In the genomic region with DNA sequence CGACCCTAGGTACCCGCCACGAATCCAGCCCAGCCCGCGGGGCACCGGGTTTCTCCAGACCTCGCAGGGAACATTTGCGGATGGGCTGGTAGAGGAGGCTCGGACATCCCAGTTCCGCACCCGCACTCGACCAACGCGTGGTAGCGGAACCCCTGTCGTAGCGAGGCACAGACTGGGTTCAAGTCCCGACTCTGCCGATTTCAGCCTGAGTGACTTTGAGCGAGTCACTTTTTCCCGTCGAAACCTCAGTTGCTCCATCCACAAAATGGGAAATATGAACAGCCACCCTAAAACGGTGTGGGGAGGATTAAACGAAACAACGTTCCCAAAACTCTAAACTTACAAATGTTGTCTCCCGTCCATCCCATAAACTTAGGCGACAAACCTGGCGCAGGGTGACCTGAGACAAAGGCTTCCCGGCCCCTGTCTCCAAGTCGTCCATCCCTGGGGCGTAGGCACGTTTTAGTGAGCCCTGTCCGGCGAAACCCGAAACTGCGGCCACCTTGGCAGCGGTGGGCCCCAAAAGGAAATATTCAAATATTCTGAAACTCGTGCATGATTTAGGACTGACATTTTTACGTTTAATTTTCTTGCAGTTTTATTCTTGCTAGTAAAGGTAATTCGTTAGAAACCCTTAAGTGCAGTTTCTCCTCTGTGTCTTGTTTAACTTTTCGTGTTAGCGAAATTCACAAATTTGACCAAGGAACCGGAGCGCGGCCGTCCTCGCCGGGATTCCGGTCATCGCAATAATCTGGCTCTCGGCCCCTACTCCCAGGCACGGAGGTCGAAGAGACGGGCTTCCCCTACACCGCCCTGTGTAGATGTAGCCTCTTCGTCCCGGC, we compare ENCODE assay signal across 8 cellular contexts. TPM values are rescaled to one million over a fixed set of nuclear protein-coding genes. Genes with fewer than 3 reads are reported as not detected.
A peak's percentile ranks its signal among the peaks of the same experiment; 100 is the strongest.
DNase-seq lines count a peak whose midpoint lies in the region; ATAC-seq, FAIRE-seq and TF ChIP-seq lines count a peak whose summit lies in the region.

No MANE protein-coding gene starts in this region.

- H3K4me3 ChIP-seq in GM12865 (ENCODE audit: low read depth, low read length), result peak overlapping the region; percentile 83
- peak overlapping the region; percentile 8 to 59 for H3K4me3 ChIP-seq in body of pancreas
- H3K4me3 ChIP-seq in HepG2 (replicated peaks in 1 of 3; ENCODE audit: insufficient read depth in 1 of 3, low read depth in 2 of 3, low read length in 3 of 3), result peak overlapping the region; percentile 63 to 99 (median 71)

- TF ChIP-seq POLR2A in body of pancreas (IDR thresholded peaks at IDR 0.05), result no peak
- TF ChIP-seq POLR2A in HepG2 (IDR thresholded peaks at IDR 0.05; ENCODE audit: insufficient read depth in 1 of 2, low read depth in 2 of 2, low read length in 2 of 2), result peak in 1 of 2 experiments; percentile 17; a peak in 3 of 4 replicates

- in situ Hi-C loops in HepG2 (cut with HindIII; ENCODE audit: extremely low pct_ligation_motif_present, low pct_unique_long_range_greater_than_20kb), result no loop called here

- H3K27ac ChIP-seq in body of pancreas (peak overlapping the region; percentile 93 to 99 (median 98)), HepG2 (ENCODE audit: extremely low read length, insufficient read depth, low read length) (peak overlapping the region; percentile 99)

- TSS peak; percentile 81 for BruUV-seq in HepG2 (replicated peaks; lab: Mats Ljungman, UMichigan)

- 1 to 2% methylated on average over 46 to 57 of the region's 57 CpGs for WGBS in body of pancreas, 2 donors
- 2% methylated on average over 45 of the region's 57 CpGs for WGBS in HepG2 (ENCODE audit: low lambda C conversion rate)

- no peak for TF ChIP-seq CTCF in GM12865 (IDR thresholded peaks at IDR 0.05; ENCODE audit: insufficient read depth, low read depth, low read length, missing control alignments)
- TF ChIP-seq CTCF in body of pancreas (IDR thresholded peaks at IDR 0.05), result no peak
- 0 out of 2 replicates have a peak, but pooled peaks have one; percentile 1 for TF ChIP-seq CTCF in HepG2 (CRISPR knock-in tag; IDR thresholded peaks at IDR 0.05)

- H3K9me3 ChIP-seq in body of pancreas, result no peaks in the 10 kb centered on the region
- H3K9me3 ChIP-seq in HepG2 (ENCODE audit: low read length), result no peaks in the 10 kb centered on the region

- H3K36me3 ChIP-seq in body of pancreas (replicated peaks in 1 of 2; ENCODE audit: insufficient read depth in 1 of 2, low read depth in 2 of 2), result peaks cover 0 to 1% of the 10 kb centered on the region in 2 donors
- H3K36me3 ChIP-seq in HepG2 (replicated peaks in 1 of 2; ENCODE audit: control insufficient read depth in 1 of 2, insufficient read depth in 2 of 2, low read length in 2 of 2), result peaks cover 2 to 11% of the 10 kb centered on the region in 2 experiments

- DNase-seq in GM12865 (ENCODE audit: low read depth) (peak; percentile 70), MV-4-11 (lab: John Stamatoyannopoulos, UW) (peak; percentile 43), body of pancreas (peak in 3 of 4 donors; percentile 30 to 41 (median 39)), HepG2 (ENCODE audit: low spot score) (no peak), cerebellar nuclear complex (lab: John Stamatoyannopoulos, UW) (no peak)

- H3K27me3 ChIP-seq in body of pancreas (no peaks in the 10 kb centered on the region), HepG2 (ENCODE audit: control insufficient read depth in 1 of 2, insufficient read depth in 2 of 2, low read length in 2 of 2) (no peaks in the 10 kb centered on the region; a peak in 1 of 5 replicates)

- H3K4me3 Mint-ChIP-seq in stimulated activated naive CD8-positive, alpha-beta T cell treated with anti-CD3 and anti-CD28 coated beads, Interleukin-15, Interleukin-2, amounts not matched to agents 100 ng/mL and 50 ng/mL, for 24 hours, result peak overlapping the region; percentile 100

- H3K27ac Mint-ChIP-seq in stimulated activated naive CD8-positive, alpha-beta T cell treated with anti-CD3 and anti-CD28 coated beads, Interleukin-15, Interleukin-2, amounts not matched to agents 100 ng/mL and 50 ng/mL, for 24 hours, result peak overlapping the region; percentile 100

- H3K4me1 ChIP-seq in body of pancreas, result peaks cover 50% of the 10 kb centered on the region
- peaks cover 67% of the 10 kb centered on the region for H3K4me1 ChIP-seq in HepG2 (ENCODE audit: insufficient read depth, low read length)

- H3K9ac ChIP-seq in HepG2 (ENCODE audit: insufficient read depth, low read depth, low read length), result peak overlapping the region; percentile 89

- 0 out of 2 replicates have a peak, but pooled peaks have one; percentile 7 for TF ChIP-seq RAD21 in HepG2 (CRISPR knock-in tag; IDR thresholded peaks at IDR 0.05)

- ATAC-seq in body of pancreas (no peak), HepG2 (no peak), GM19452 (IDR thresholded peaks at IDR 0.05; ENCODE audit: unreplicated experiment) (no peak), HG03565 (IDR thresholded peaks at IDR 0.05; ENCODE audit: unreplicated experiment) (no peak)

- POLR2A ChIA-PET in HepG2 (lab: Yijun Ruan, JAX), result interaction anchor here (0.7 to 8.9 kb wide), 21 partner anchors 11 to 167 kb away, joined by 3 to 106 read pairs (median 6); partner anchors contain the start of genes CISD3, EPOP, LASP1 and PSMB3

- H3K9me3 Mint-ChIP-seq in stimulated activated naive CD8-positive, alpha-beta T cell treated with anti-CD3 and anti-CD28 coated beads, Interleukin-15, Interleukin-2, amounts not matched to agents 100 ng/mL and 50 ng/mL, for 24 hours, result peaks cover 3% of the 10 kb centered on the region

- peaks cover 12% of the 10 kb centered on the region for H4K20me1 ChIP-seq in HepG2 (ENCODE audit: insufficient read depth, low read length)

- H3K27me3 Mint-ChIP-seq in stimulated activated naive CD8-positive, alpha-beta T cell treated with anti-CD3 and anti-CD28 coated beads, Interleukin-15, Interleukin-2, amounts not matched to agents 100 ng/mL and 50 ng/mL, for 24 hours, result no peaks in the 10 kb centered on the region

- peak overlapping the region; percentile 99 for H3K4me2 ChIP-seq in HepG2 (ENCODE audit: low read depth, low read length)

- CTCF ChIA-PET in HepG2 (lab: Yijun Ruan, JAX; ENCODE audit: low intra/inter-chr PET ratio, low total read pairs), result interaction anchor here (1.8 kb wide), 1 partner anchor 27 kb away, joined by 4 read pairs; the partner anchor contains the start of gene CISD3

- no peak for TF ChIP-seq EP300 in HepG2 (IDR thresholded peaks at IDR 0.05; ENCODE audit: low read depth in 2 of 2, low read length in 2 of 2)
- TF ChIP-seq EP300 in HepG2 (CRISPR knock-in tag; IDR thresholded peaks at IDR 0.05; ENCODE audit: borderline replicate concordance), result no peak

- no peak for FAIRE-seq in HepG2 (lab: Jason Lieb, UNC)

- no peak overlapping the region for H2AFZ ChIP-seq in HepG2 (ENCODE audit: low read length)

- peaks cover 45% of the 10 kb centered on the region for H3K79me2 ChIP-seq in HepG2 (ENCODE audit: insufficient read depth, low read length)

- peaks cover 36% of the 10 kb centered on the region for H3K36me3 Mint-ChIP-seq in stimulated activated naive CD8-positive, alpha-beta T cell treated with anti-CD3 and anti-CD28 coated beads, Interleukin-15, Interleukin-2, amounts not matched to agents 100 ng/mL and 50 ng/mL, for 24 hours (ENCODE audit: low read depth)

- H3K4me1 Mint-ChIP-seq in stimulated activated naive CD8-positive, alpha-beta T cell treated with anti-CD3 and anti-CD28 coated beads, Interleukin-15, Interleukin-2, amounts not matched to agents 100 ng/mL and 50 ng/mL, for 24 hours (ENCODE audit: low read depth), result peaks cover 59% of the 10 kb centered on the region

- intact Hi-C loops in body of pancreas (cut with DNase I) (no loop called here), HepG2 (cut with micrococcal nuclease; ENCODE audit: unreplicated experiment) (no loop called here)

RNA-seq across cellular contexts. Expression of gene MLLT6, which starts 2.0 kb away (rescaled TPM):
- total RNA-seq in body of pancreas (100 to 1,000 TPM in 1 of 2 donors, 10 to 100 TPM in 1; 90.8 to 121 TPM), HepG2 (2016; rRNA removed; fragmentation: Illumina TruSeq; extraction: Trizol) (27.6 and 50.7 TPM in 2 replicates)
- total RNA-seq in HepG2 (2016; cell fraction: cytosol; rRNA removed; fragmentation: Illumina TruSeq; extraction: Trizol; ENCODE audit: low read depth), result 41.1 and 41.6 TPM in 2 replicates
- 23.9 and 54.9 TPM in 2 replicates for total RNA-seq in HepG2 (2016; cell fraction: insoluble cytoplasmic fraction; rRNA removed; fragmentation: Illumina TruSeq; extraction: Trizol)
- 44.6 and 48.3 TPM in 2 replicates for total RNA-seq in HepG2 (2016; cell fraction: membrane; rRNA removed; fragmentation: Illumina TruSeq; extraction: Trizol)
- 51.1 and 58.3 TPM in 2 replicates for total RNA-seq in HepG2 (2016; cell fraction: nucleus; rRNA removed; fragmentation: Illumina TruSeq; extraction: Trizol)
- 69.5 TPM in 2 replicates for polyA plus RNA-seq in HepG2 (2011; rRNA removed)
- polyA plus RNA-seq in HepG2 (2011; cell fraction: cytosol; rRNA removed), result 20.9 and 26.0 TPM in 2 replicates
- polyA plus RNA-seq in HepG2 (2011; cell fraction: nucleus; rRNA removed), result 261 and 305 TPM in 2 replicates
- 56.0 and 70.4 TPM in 2 replicates for polyA plus RNA-seq in HepG2 (2012)
- 2.1 and 3.2 TPM in 2 replicates for polyA plus RNA-seq in HepG2 (2016; cell fraction: cytosol; fragmentation: Illumina TruSeq; extraction: Trizol; ENCODE audit: low read depth)
- 25.3 and 28.2 TPM in 2 replicates for polyA plus RNA-seq in HepG2 (2016; cell fraction: insoluble cytoplasmic fraction; fragmentation: Illumina TruSeq; extraction: Trizol; ENCODE audit: low read depth)
- 10.7 and 10.9 TPM in 2 replicates for polyA plus RNA-seq in HepG2 (2016; cell fraction: membrane; fragmentation: Illumina TruSeq; extraction: Trizol; ENCODE audit: low read depth)
- polyA plus RNA-seq in HepG2 (2016; cell fraction: nucleus; fragmentation: Illumina TruSeq; extraction: Trizol; ENCODE audit: insufficient read depth, low read depth), result 142 and 147 TPM in 2 replicates
- 89.8 and 99.9 TPM in 2 replicates for polyA minus RNA-seq in HepG2 (2011; rRNA and poly(A)+ RNA removed; ENCODE audit: low replicate concordance)
- 29.2 and 32.2 TPM in 2 replicates for polyA minus RNA-seq in HepG2 (2011; cell fraction: cytosol; rRNA and poly(A)+ RNA removed)
- polyA minus RNA-seq in HepG2 (2011; cell fraction: nucleus; rRNA and poly(A)+ RNA removed), result 156 and 194 TPM in 2 replicates

RNA-seq across cellular contexts. Expression of gene CISD3, which starts 27.0 kb away (rescaled TPM):
- 10 to 100 TPM; 11.2 TPM for total RNA-seq in body of pancreas
- total RNA-seq in HepG2 (2016; rRNA removed; fragmentation: Illumina TruSeq; extraction: Trizol), result 34.1 and 42.6 TPM in 2 replicates
- 64.2 and 89.3 TPM in 2 replicates for total RNA-seq in HepG2 (2016; cell fraction: cytosol; rRNA removed; fragmentation: Illumina TruSeq; extraction: Trizol; ENCODE audit: low read depth)
- total RNA-seq in HepG2 (2016; cell fraction: insoluble cytoplasmic fraction; rRNA removed; fragmentation: Illumina TruSeq; extraction: Trizol), result 38.9 and 39.2 TPM in 2 replicates
- total RNA-seq in HepG2 (2016; cell fraction: membrane; rRNA removed; fragmentation: Illumina TruSeq; extraction: Trizol), result 72.8 and 92.2 TPM in 2 replicates
- 12.0 and 15.5 TPM in 2 replicates for total RNA-seq in HepG2 (2016; cell fraction: nucleus; rRNA removed; fragmentation: Illumina TruSeq; extraction: Trizol)
- polyA plus RNA-seq in HepG2 (2011; rRNA removed), result 30.0 and 34.9 TPM in 2 replicates
- 15.0 and 24.9 TPM in 2 replicates for polyA plus RNA-seq in HepG2 (2011; cell fraction: cytosol; rRNA removed)
- 10.7 and 11.5 TPM in 2 replicates for polyA plus RNA-seq in HepG2 (2011; cell fraction: nucleus; rRNA removed)
- 34.2 TPM in 2 replicates for polyA plus RNA-seq in HepG2 (2012)
- 183 and 249 TPM in 2 replicates for polyA plus RNA-seq in HepG2 (2016; cell fraction: cytosol; fragmentation: Illumina TruSeq; extraction: Trizol; ENCODE audit: low read depth)
- 69.7 and 77.8 TPM in 2 replicates for polyA plus RNA-seq in HepG2 (2016; cell fraction: insoluble cytoplasmic fraction; fragmentation: Illumina TruSeq; extraction: Trizol; ENCODE audit: low read depth)
- 135 and 168 TPM in 2 replicates for polyA plus RNA-seq in HepG2 (2016; cell fraction: membrane; fragmentation: Illumina TruSeq; extraction: Trizol; ENCODE audit: low read depth)
- polyA plus RNA-seq in HepG2 (2016; cell fraction: nucleus; fragmentation: Illumina TruSeq; extraction: Trizol; ENCODE audit: insufficient read depth, low read depth), result 46.2 and 46.8 TPM in 2 replicates
- polyA minus RNA-seq in HepG2 (2011; rRNA and poly(A)+ RNA removed; ENCODE audit: low replicate concordance), result 16.1 and 27.0 TPM in 2 replicates
- 7.2 and 7.7 TPM in 2 replicates for polyA minus RNA-seq in HepG2 (2011; cell fraction: cytosol; rRNA and poly(A)+ RNA removed)
- polyA minus RNA-seq in HepG2 (2011; cell fraction: nucleus; rRNA and poly(A)+ RNA removed), result 7.1 and 8.1 TPM in 2 replicates

RNA-seq across cellular contexts. Expression of gene EPOP, which starts 28.4 kb away (rescaled TPM):
- total RNA-seq in body of pancreas, result 10 to 100 TPM in 1 of 2 donors, 1 to 10 TPM in 1; 3.9 to 11.2 TPM
- 29.0 and 37.8 TPM in 2 replicates for total RNA-seq in HepG2 (2016; rRNA removed; fragmentation: Illumina TruSeq; extraction: Trizol)
- 20.7 and 21.2 TPM in 2 replicates for total RNA-seq in HepG2 (2016; cell fraction: cytosol; rRNA removed; fragmentation: Illumina TruSeq; extraction: Trizol; ENCODE audit: low read depth)
- total RNA-seq in HepG2 (2016; cell fraction: insoluble cytoplasmic fraction; rRNA removed; fragmentation: Illumina TruSeq; extraction: Trizol), result 22.9 and 36.8 TPM in 2 replicates
- 65.8 and 69.1 TPM in 2 replicates for total RNA-seq in HepG2 (2016; cell fraction: membrane; rRNA removed; fragmentation: Illumina TruSeq; extraction: Trizol)
- 17.6 and 17.8 TPM in 2 replicates for total RNA-seq in HepG2 (2016; cell fraction: nucleus; rRNA removed; fragmentation: Illumina TruSeq; extraction: Trizol)
- 13.9 and 14.7 TPM in 2 replicates for polyA plus RNA-seq in HepG2 (2011; rRNA removed)
- 14.1 and 17.0 TPM in 2 replicates for polyA plus RNA-seq in HepG2 (2011; cell fraction: cytosol; rRNA removed)
- polyA plus RNA-seq in HepG2 (2011; cell fraction: nucleus; rRNA removed), result 10.9 and 12.1 TPM in 2 replicates
- 17.9 and 19.9 TPM in 2 replicates for polyA plus RNA-seq in HepG2 (2012)
- 26.4 and 26.9 TPM in 2 replicates for polyA plus RNA-seq in HepG2 (2016; cell fraction: cytosol; fragmentation: Illumina TruSeq; extraction: Trizol; ENCODE audit: low read depth)
- 46.7 and 55.1 TPM in 2 replicates for polyA plus RNA-seq in HepG2 (2016; cell fraction: insoluble cytoplasmic fraction; fragmentation: Illumina TruSeq; extraction: Trizol; ENCODE audit: low read depth)
- 71.4 and 76.4 TPM in 2 replicates for polyA plus RNA-seq in HepG2 (2016; cell fraction: membrane; fragmentation: Illumina TruSeq; extraction: Trizol; ENCODE audit: low read depth)
- polyA plus RNA-seq in HepG2 (2016; cell fraction: nucleus; fragmentation: Illumina TruSeq; extraction: Trizol; ENCODE audit: insufficient read depth, low read depth), result 43.8 and 45.7 TPM in 2 replicates
- polyA minus RNA-seq in HepG2 (2011; rRNA and poly(A)+ RNA removed; ENCODE audit: low replicate concordance), result 4.2 and 17.4 TPM in 2 replicates
- polyA minus RNA-seq in HepG2 (2011; cell fraction: cytosol; rRNA and poly(A)+ RNA removed), result 14.9 and 17.2 TPM in 2 replicates
- 5.9 and 6.3 TPM in 2 replicates for polyA minus RNA-seq in HepG2 (2011; cell fraction: nucleus; rRNA and poly(A)+ RNA removed)

RNA-seq across cellular contexts. Expression of gene PCGF2, which starts 45.0 kb away (rescaled TPM):
- 1 to 10 TPM; 5.9 to 9.3 TPM for total RNA-seq in body of pancreas
- total RNA-seq in HepG2 (2016; rRNA removed; fragmentation: Illumina TruSeq; extraction: Trizol), result 11.6 and 11.7 TPM in 2 replicates
- total RNA-seq in HepG2 (2016; cell fraction: cytosol; rRNA removed; fragmentation: Illumina TruSeq; extraction: Trizol; ENCODE audit: low read depth), result 12.6 and 19.2 TPM in 2 replicates
- 8.9 and 11.5 TPM in 2 replicates for total RNA-seq in HepG2 (2016; cell fraction: insoluble cytoplasmic fraction; rRNA removed; fragmentation: Illumina TruSeq; extraction: Trizol)
- total RNA-seq in HepG2 (2016; cell fraction: membrane; rRNA removed; fragmentation: Illumina TruSeq; extraction: Trizol), result 33.3 and 35.3 TPM in 2 replicates
- total RNA-seq in HepG2 (2016; cell fraction: nucleus; rRNA removed; fragmentation: Illumina TruSeq; extraction: Trizol), result 13.3 and 14.9 TPM in 2 replicates
- 29.4 and 30.6 TPM in 2 replicates for polyA plus RNA-seq in HepG2 (2011; rRNA removed)
- polyA plus RNA-seq in HepG2 (2011; cell fraction: cytosol; rRNA removed), result 18.7 and 30.8 TPM in 2 replicates
- polyA plus RNA-seq in HepG2 (2011; cell fraction: nucleus; rRNA removed), result 53.9 and 68.1 TPM in 2 replicates
- polyA plus RNA-seq in HepG2 (2012), result 32.6 and 40.9 TPM in 2 replicates
- polyA plus RNA-seq in HepG2 (2016; cell fraction: cytosol; fragmentation: Illumina TruSeq; extraction: Trizol; ENCODE audit: low read depth), result 194 and 224 TPM in 2 replicates
- polyA plus RNA-seq in HepG2 (2016; cell fraction: insoluble cytoplasmic fraction; fragmentation: Illumina TruSeq; extraction: Trizol; ENCODE audit: low read depth), result 44.1 and 62.1 TPM in 2 replicates
- polyA plus RNA-seq in HepG2 (2016; cell fraction: membrane; fragmentation: Illumina TruSeq; extraction: Trizol; ENCODE audit: low read depth), result 209 and 253 TPM in 2 replicates
- 85.1 and 95.0 TPM in 2 replicates for polyA plus RNA-seq in HepG2 (2016; cell fraction: nucleus; fragmentation: Illumina TruSeq; extraction: Trizol; ENCODE audit: insufficient read depth, low read depth)
- polyA minus RNA-seq in HepG2 (2011; rRNA and poly(A)+ RNA removed; ENCODE audit: low replicate concordance), result 11.1 and 38.8 TPM in 2 replicates
- 30.5 and 32.4 TPM in 2 replicates for polyA minus RNA-seq in HepG2 (2011; cell fraction: cytosol; rRNA and poly(A)+ RNA removed)
- polyA minus RNA-seq in HepG2 (2011; cell fraction: nucleus; rRNA and poly(A)+ RNA removed), result 13.9 and 14.2 TPM in 2 replicates

RNA-seq across cellular contexts. Expression of gene PSMB3, which starts 49.4 kb away (rescaled TPM):
- total RNA-seq in body of pancreas, result 10 to 100 TPM; 68.2 to 99.2 TPM
- total RNA-seq in HepG2 (2016; rRNA removed; fragmentation: Illumina TruSeq; extraction: Trizol), result 517 and 688 TPM in 2 replicates
- 265 and 305 TPM in 2 replicates for total RNA-seq in HepG2 (2016; cell fraction: cytosol; rRNA removed; fragmentation: Illumina TruSeq; extraction: Trizol; ENCODE audit: low read depth)
- 517 and 718 TPM in 2 replicates for total RNA-seq in HepG2 (2016; cell fraction: insoluble cytoplasmic fraction; rRNA removed; fragmentation: Illumina TruSeq; extraction: Trizol)
- total RNA-seq in HepG2 (2016; cell fraction: membrane; rRNA removed; fragmentation: Illumina TruSeq; extraction: Trizol), result 175 and 189 TPM in 2 replicates
- 146 and 163 TPM in 2 replicates for total RNA-seq in HepG2 (2016; cell fraction: nucleus; rRNA removed; fragmentation: Illumina TruSeq; extraction: Trizol)
- 317 and 366 TPM in 2 replicates for polyA plus RNA-seq in HepG2 (2011; rRNA removed)
- polyA plus RNA-seq in HepG2 (2011; cell fraction: cytosol; rRNA removed), result 470 and 640 TPM in 2 replicates
- polyA plus RNA-seq in HepG2 (2011; cell fraction: nucleus; rRNA removed), result 121 and 122 TPM in 2 replicates
- 167 and 213 TPM in 2 replicates for polyA plus RNA-seq in HepG2 (2012)
- polyA plus RNA-seq in HepG2 (2016; cell fraction: cytosol; fragmentation: Illumina TruSeq; extraction: Trizol; ENCODE audit: low read depth), result 206 and 222 TPM in 2 replicates
- polyA plus RNA-seq in HepG2 (2016; cell fraction: insoluble cytoplasmic fraction; fragmentation: Illumina TruSeq; extraction: Trizol; ENCODE audit: low read depth), result 578 and 618 TPM in 2 replicates
- polyA plus RNA-seq in HepG2 (2016; cell fraction: membrane; fragmentation: Illumina TruSeq; extraction: Trizol; ENCODE audit: low read depth), result 134 and 136 TPM in 2 replicates
- polyA plus RNA-seq in HepG2 (2016; cell fraction: nucleus; fragmentation: Illumina TruSeq; extraction: Trizol; ENCODE audit: insufficient read depth, low read depth), result 227 and 228 TPM in 2 replicates
- 383 and 657 TPM in 2 replicates for polyA minus RNA-seq in HepG2 (2011; rRNA and poly(A)+ RNA removed; ENCODE audit: low replicate concordance)
- polyA minus RNA-seq in HepG2 (2011; cell fraction: cytosol; rRNA and poly(A)+ RNA removed), result 84.9 and 103 TPM in 2 replicates
- 32.9 and 35.0 TPM in 2 replicates for polyA minus RNA-seq in HepG2 (2011; cell fraction: nucleus; rRNA and poly(A)+ RNA removed)

Comparison
In these comparisons a context has a peak if more than half of its experiments do, and no peak if none do; other contexts are left out.
1. DNase-seq: peak in GM12865 (single experiment), MV-4-11 (single experiment) and body of pancreas (3 of 4); none in HepG2 (single experiment) and cerebellar nuclear complex (0 of 2).
2. Peak in every context shown above with its lines, with median percentiles within 50 percentile points of each other: H3K4me3 ChIP-seq.